In genomic region chr14:68569546-68569908, GRCh38 we compare ENCODE assay signal across 17 cellular contexts.
DNase-seq lines count a peak whose midpoint lies in the region; ATAC-seq and TF ChIP-seq lines count a peak whose summit lies in the region.
"Had no signal": no experiment of that assay in that cellular context is flagged by ENCODE, and none has a peak within 500 bp of the region (broad histone marks: within the 10 kb centered on the region; RNA-seq: fewer than 3 reads in every experiment).

No MANE protein-coding gene starts in this region.

- intact Hi-C loops in left ventricle myocardium inferior (cut with micrococcal nuclease), result no loop called here

- TF ChIP-seq CTCF in left ventricle myocardium inferior (IDR thresholded peaks at IDR 0.05; ENCODE audit: borderline replicate concordance) (no peak), type B pancreatic cell (conservative IDR thresholded peaks at IDR 0.05) (no peak)

- no peaks in the 10 kb centered on the region for H3K27me3 Mint-ChIP-seq in type B pancreatic cell
- H3K27me3 Mint-ChIP-seq in stimulated activated naive CD8-positive, alpha-beta T cell treated with anti-CD3 and anti-CD28 coated beads, Interleukin-15, amount 100 ng/mL, for 72 hours, result no peaks in the 10 kb centered on the region
- H3K27me3 Mint-ChIP-seq: CD4-positive, alpha-beta memory T cell; memory B cell had no signal

- peaks cover 44% of the 10 kb centered on the region for H3K4me1 ChIP-seq in left ventricle myocardium inferior

- peaks cover 59% of the 10 kb centered on the region for H3K4me1 Mint-ChIP-seq in type B pancreatic cell (ENCODE audit: unreplicated experiment)
- peaks cover 8% of the 10 kb centered on the region for H3K4me1 Mint-ChIP-seq in stimulated activated naive CD8-positive, alpha-beta T cell treated with anti-CD3 and anti-CD28 coated beads, Interleukin-15, amount 100 ng/mL, for 72 hours

- DNase-seq in astrocyte of the hippocampus (ENCODE audit: low read depth, low spot score), result peak; percentile 61
- DNase-seq in left ventricle myocardium inferior, result no peak
- DNase-seq in nucleus accumbens (lab: John Stamatoyannopoulos, UW), result peak in 41 of 56 donors; percentile 3 to 77 (median 36)
- no peak for DNase-seq in type B pancreatic cell (ENCODE audit: extremely low spot score, unreplicated experiment)
- no peak for DNase-seq in inferior parietal cortex (ENCODE audit: extremely low spot score)
- DNase-seq in RPMI8226, result no peak
- no peak for DNase-seq in stimulated activated naive CD8-positive, alpha-beta T cell treated with anti-CD3 and anti-CD28 coated beads, Interleukin-15, amount 100 ng/mL, for 72 hours
- no peak for DNase-seq in activated naive CD4-positive, alpha-beta T cell treated with Interleukin-2 at 50 U/mL for 16 hours
- DNase-seq: activated CD4-positive, alpha-beta T cell treated with anti-CD3 and anti-CD28 coated beads, Interleukin-2, amount 50 U/mL, for 48 hours; brain microvascular endothelial cell; CD4-positive, alpha-beta memory T cell; KBM-7; NCI-H1436; NCI-H69; stimulated activated CD4-positive, alpha-beta T cell treated with anti-CD3 and anti-CD28 coated beads, Interleukin-4, amount 100 ng/mL, for 4 hours; stimulated activated naive CD8-positive, alpha-beta T cell treated with anti-CD3 and anti-CD28 coated beads, Interleukin-15, Interleukin-2, amounts not matched to agents 100 U/mL and 50 U/mL, for 24 hours had no signal

- peaks cover 8% of the 10 kb centered on the region for H3K9me3 ChIP-seq in left ventricle myocardium inferior (replicated peaks)

- H3K4me3 ChIP-seq in left ventricle myocardium inferior, result no peak overlapping the region

- no peaks in the 10 kb centered on the region for H3K27me3 ChIP-seq in left ventricle myocardium inferior (ENCODE audit: low read depth)
- H3K27me3 ChIP-seq: brain microvascular endothelial cell had no signal

- H3K27ac Mint-ChIP-seq in type B pancreatic cell, result peak overlapping the region; percentile 86
- no peak overlapping the region for H3K27ac Mint-ChIP-seq in stimulated activated naive CD8-positive, alpha-beta T cell treated with anti-CD3 and anti-CD28 coated beads, Interleukin-15, amount 100 ng/mL, for 72 hours
- H3K27ac Mint-ChIP-seq: memory B cell had no signal

- peak overlapping the region; percentile 46 for H3K4me3 Mint-ChIP-seq in type B pancreatic cell
- no peak overlapping the region for H3K4me3 Mint-ChIP-seq in stimulated activated naive CD8-positive, alpha-beta T cell treated with anti-CD3 and anti-CD28 coated beads, Interleukin-15, amount 100 ng/mL, for 72 hours
- H3K4me3 Mint-ChIP-seq: CD4-positive, alpha-beta memory T cell; memory B cell had no signal

- no peak for ATAC-seq in stimulated activated naive CD8-positive, alpha-beta T cell treated with anti-CD3 and anti-CD28 coated beads, Interleukin-15, amount 100 ng/mL, for 72 hours
- ATAC-seq: stimulated activated naive CD8-positive, alpha-beta T cell treated with anti-CD3 and anti-CD28 coated beads, Interleukin-15, Interleukin-2, amounts not matched to agents 100 U/mL and 50 U/mL, for 24 hours had no signal

- H3K9me3 Mint-ChIP-seq in type B pancreatic cell, result peaks cover 14% of the 10 kb centered on the region
- no peaks in the 10 kb centered on the region for H3K9me3 Mint-ChIP-seq in stimulated activated naive CD8-positive, alpha-beta T cell treated with anti-CD3 and anti-CD28 coated beads, Interleukin-15, amount 100 ng/mL, for 72 hours
- H3K9me3 Mint-ChIP-seq: CD4-positive, alpha-beta memory T cell had no signal

- no peaks in the 10 kb centered on the region for H3K36me3 ChIP-seq in left ventricle myocardium inferior
- H3K36me3 ChIP-seq: brain microvascular endothelial cell had no signal

- H3K36me3 Mint-ChIP-seq in type B pancreatic cell, result peaks cover 21% of the 10 kb centered on the region

- H3K27ac ChIP-seq in left ventricle myocardium inferior (replicated peaks), result peak overlapping the region; percentile 59
- H3K27ac ChIP-seq: brain microvascular endothelial cell had no signal

Comparison
In these comparisons a context has a peak if more than half of its experiments do, and no peak if none do; other contexts are left out.
1. DNase-seq: peak in astrocyte of the hippocampus (single experiment) and nucleus accumbens (41 of 56); none in left ventricle myocardium inferior (single experiment), type B pancreatic cell (single experiment), inferior parietal cortex (single experiment), RPMI8226 (single experiment), stimulated activated naive CD8-positive, alpha-beta T cell treated with anti-CD3 and anti-CD28 coated beads, Interleukin-15, amount 100 ng/mL, for 72 hours (0 of 2) and activated naive CD4-positive, alpha-beta T cell treated with Interleukin-2 at 50 U/mL for 16 hours (single experiment).